1 cellular context compared by ENCODE assay signal in genomic region chr10:15097011-15097812, GRCh38.
A peak's percentile ranks its signal among the peaks of the same experiment; 100 is the strongest.
TF ChIP-seq lines count a peak whose summit lies in the region.

Gene RPP38 (plus strand): TSS chr10:15097355. CDS start chr10:15103315, 5,960 bp downstream.

TF ChIP-seq in GM12878, 131 proteins besides CTCF, POLR2A, EP300 and RAD21 (continued from another document):
- peak; percentile 91 for TF ChIP-seq ZNF687 (IDR thresholded peaks at IDR 0.05)
- TF ChIP-seq ESRRA (IDR thresholded peaks at IDR 0.05; ENCODE audit: low read length), result 0 out of 2 replicates have a peak, but pooled peaks have one; percentile 52
